Comparison of ENCODE assay signal across 18 cellular contexts in genomic region chr13:32117696-32118095, GRCh38.
A peak's percentile ranks its signal among the peaks of the same experiment; 100 is the strongest.
DNase-seq lines count a peak whose midpoint lies in the region; ATAC-seq, FAIRE-seq and TF ChIP-seq lines count a peak whose summit lies in the region.
"Had no signal": no experiment of that assay in that cellular context is flagged by ENCODE, and none has a peak within 500 bp of the region (broad histone marks: within the 10 kb centered on the region; RNA-seq: fewer than 3 reads in every experiment).

No MANE protein-coding gene starts in this region.

- no peak overlapping the region for H3K27ac Mint-ChIP-seq in mesothelial cell of epicardium
- H3K27ac Mint-ChIP-seq: CD4-positive, CD25-positive, alpha-beta regulatory T cell; endodermal cell; stimulated activated effector memory CD8-positive, alpha-beta T cell treated with anti-CD3 and anti-CD28 coated beads, Interleukin-12 subunit alpha, Interleukin-12 subunit beta, amount 100 ng/mL, for 72 hours had no signal

- H3K4me3 Mint-ChIP-seq in mesothelial cell of epicardium = no peak overlapping the region
- H3K4me3 Mint-ChIP-seq: CD4-positive, CD25-positive, alpha-beta regulatory T cell; endodermal cell; stimulated activated effector memory CD8-positive, alpha-beta T cell treated with anti-CD3 and anti-CD28 coated beads, Interleukin-12 subunit alpha, Interleukin-12 subunit beta, amount 100 ng/mL, for 72 hours had no signal

- intact Hi-C loops in ascending aorta (cut with DNase I) (loop anchor here (5.0 kb wide), 1 partner anchor 35 kb away; no protein-coding TSS in a partner anchor), lower lobe of right lung (cut with DNase I) (no loop called here)

- H3K27me3 Mint-ChIP-seq in mesothelial cell of epicardium (ENCODE audit: low read depth) = no peaks in the 10 kb centered on the region

- peaks cover 21% of the 10 kb centered on the region for H3K4me1 Mint-ChIP-seq in mesothelial cell of epicardium
- H3K4me1 Mint-ChIP-seq: endodermal cell; stimulated activated effector memory CD8-positive, alpha-beta T cell treated with anti-CD3 and anti-CD28 coated beads, Interleukin-12 subunit alpha, Interleukin-12 subunit beta, amount 100 ng/mL, for 72 hours had no signal

- no peak for FAIRE-seq in GM12891 (lab: Jason Lieb, UNC)

- DNase-seq in MV-4-11 (lab: John Stamatoyannopoulos, UW) (peak; percentile 80), ascending aorta (ENCODE audit: low spot score in 2 of 2) (peak; percentile 43 to 90), lower lobe of right lung (peak; percentile 64), mesothelial cell of epicardium (ENCODE audit: low spot score in 2 of 2, unreplicated experiment in 2 of 2) (no peak), GM12891 (ENCODE audit: insufficient read length, low spot score) (no peak)
- no peak for DNase-seq in activated CD4-positive, alpha-beta T cell treated with anti-CD3 and anti-CD28 coated beads, Interleukin-2, amount 50 U/mL, for 4 hours
- DNase-seq: CD4-positive, CD25-positive, alpha-beta regulatory T cell; endodermal cell; foreskin melanocyte; GDM1; GOT3; Karpas-422; NCI-H187 treated with DMSO at 0.1 percent for 48 hours; NCI-H748 treated with DMSO at 0.1 percent for 48 hours; stimulated activated CD4-positive, alpha-beta T cell treated with anti-CD3 and anti-CD28 coated beads, Interleukin-4, amount 100 ng/mL, for 4 hours; uterus had no signal

- peaks cover 17% of the 10 kb centered on the region for H3K9me3 Mint-ChIP-seq in mesothelial cell of epicardium

- ATAC-seq in lower lobe of right lung (peak; percentile 81 to 87), HG03039 (IDR thresholded peaks at IDR 0.05; ENCODE audit: unreplicated experiment) (no peak)
- ATAC-seq: stimulated activated effector memory CD8-positive, alpha-beta T cell treated with anti-CD3 and anti-CD28 coated beads, Interleukin-12 subunit alpha, Interleukin-12 subunit beta, amount 100 ng/mL, for 72 hours had no signal

- TF ChIP-seq CTCF in ascending aorta (IDR thresholded peaks at IDR 0.05) (no peak), lower lobe of right lung (IDR thresholded peaks at IDR 0.05) (no peak), mesothelial cell of epicardium (IDR thresholded peaks at IDR 0.05; ENCODE audit: unreplicated experiment) (no peak)

- no peaks in the 10 kb centered on the region for H3K27me3 ChIP-seq in ascending aorta
- H3K27me3 ChIP-seq in lower lobe of right lung (ENCODE audit: low read depth) = no peaks in the 10 kb centered on the region
- H3K27me3 ChIP-seq: uterus had no signal

- peaks cover 18% of the 10 kb centered on the region for H3K36me3 Mint-ChIP-seq in mesothelial cell of epicardium

- no peak for TF ChIP-seq POLR2A in GM12891 (IDR thresholded peaks at IDR 0.05; ENCODE audit: low read depth, low read length)

- H3K36me3 ChIP-seq in ascending aorta (no peaks in the 10 kb centered on the region), lower lobe of right lung (no peaks in the 10 kb centered on the region)
- H3K36me3 ChIP-seq: uterus had no signal

- H3K4me3 ChIP-seq in ascending aorta (peak overlapping the region in 1 of 2 donors; percentile 17), lower lobe of right lung (no peak overlapping the region)
- H3K4me3 ChIP-seq: uterus had no signal

- H3K4me1 ChIP-seq in ascending aorta (peaks cover 3 to 25% of the 10 kb centered on the region in 2 donors), lower lobe of right lung (peaks cover 31% of the 10 kb centered on the region)
- H3K4me1 ChIP-seq: uterus had no signal

- H3K27ac ChIP-seq in ascending aorta = peak overlapping the region; percentile 27 to 69
- H3K27ac ChIP-seq in lower lobe of right lung = peak overlapping the region; percentile 1

- peaks cover 0 to 6% of the 10 kb centered on the region in 2 donors for H3K9me3 ChIP-seq in ascending aorta
- H3K9me3 ChIP-seq in lower lobe of right lung = no peaks in the 10 kb centered on the region
- H3K9me3 ChIP-seq: uterus had no signal

TF ChIP-seq in GM12891, 5 proteins besides CTCF, POLR2A, EP300 and RAD21:
- no peak for TF ChIP-seq POU2F2 (IDR thresholded peaks at IDR 0.05; ENCODE audit: low read depth, low read length)
- no peak for TF ChIP-seq TAF1 (IDR thresholded peaks at IDR 0.05; ENCODE audit: low read depth, low read length)
- TF ChIP-seq SPI1 (IDR thresholded peaks at IDR 0.05; ENCODE audit: low read depth, low read length) = no peak

Comparison
In these comparisons a context has a peak if more than half of its experiments do, and no peak if none do; other contexts are left out.
1. DNase-seq: peak in MV-4-11 (single experiment), ascending aorta (2 of 2) and lower lobe of right lung (single experiment); none in mesothelial cell of epicardium (0 of 2), GM12891 (single experiment) and activated CD4-positive, alpha-beta T cell treated with anti-CD3 and anti-CD28 coated beads, Interleukin-2, amount 50 U/mL, for 4 hours (0 of 2).